Comparison of ENCODE assay signal across 8 cellular contexts in genomic region chr5:67166886-67167285, GRCh38. TPM values are rescaled to one million over a fixed set of nuclear protein-coding genes. Genes with fewer than 3 reads are reported as not detected.
DNase-seq lines count a peak whose midpoint lies in the region; ATAC-seq and TF ChIP-seq lines count a peak whose summit lies in the region.

No MANE protein-coding gene starts in this region.

- no peak for ATAC-seq in GM21786 (IDR thresholded peaks at IDR 0.05; ENCODE audit: unreplicated experiment)

- H3K36me3 Mint-ChIP-seq in T-helper 2 cell treated with Interferon-gamma antibody and Interleukin-4, amounts not matched to agents 5 μg/mL and 100 μg/mL, for 36 hours (ENCODE audit: low read depth), result peaks cover 61% of the 10 kb centered on the region
- peaks cover 35% of the 10 kb centered on the region for H3K36me3 Mint-ChIP-seq in activated T-helper 1 cell treated with anti-CD3 and anti-CD28 coated beads, Interleukin-12 subunit alpha, Interleukin-12 subunit beta, Interleukin-2, Interleukin-4 antibody, amounts not matched to agents 30 ng/mL and 10 ng/mL and 1 ng/mL, durations not matched to agents 14 hours and 24 hours and 36 hours (ENCODE audit: low read depth)
- peaks cover 0 to 10% (median 9%) of the 10 kb centered on the region in 3 donors for H3K36me3 Mint-ChIP-seq in immature natural killer cell

- peak overlapping the region; percentile 95 for H3K4me3 Mint-ChIP-seq in T-helper 2 cell treated with Interferon-gamma antibody and Interleukin-4, amounts not matched to agents 5 μg/mL and 100 μg/mL, for 36 hours
- H3K4me3 Mint-ChIP-seq in activated T-helper 1 cell treated with anti-CD3 and anti-CD28 coated beads, Interleukin-12 subunit alpha, Interleukin-12 subunit beta, Interleukin-2, Interleukin-4 antibody, amounts not matched to agents 30 ng/mL and 10 ng/mL and 1 ng/mL, durations not matched to agents 14 hours and 24 hours and 36 hours, result peak overlapping the region; percentile 91
- H3K4me3 Mint-ChIP-seq in immature natural killer cell, result peak overlapping the region; percentile 90 to 93 (median 91)

- peak overlapping the region; percentile 98 for H3K27ac Mint-ChIP-seq in T-helper 2 cell treated with Interferon-gamma antibody and Interleukin-4, amounts not matched to agents 5 μg/mL and 100 μg/mL, for 36 hours
- peak overlapping the region; percentile 94 for H3K27ac Mint-ChIP-seq in activated T-helper 1 cell treated with anti-CD3 and anti-CD28 coated beads, Interleukin-12 subunit alpha, Interleukin-12 subunit beta, Interleukin-2, Interleukin-4 antibody, amounts not matched to agents 30 ng/mL and 10 ng/mL and 1 ng/mL, durations not matched to agents 14 hours and 24 hours and 36 hours
- peak overlapping the region; percentile 94 to 100 (median 96) for H3K27ac Mint-ChIP-seq in immature natural killer cell

- no peaks in the 10 kb centered on the region for H3K27me3 ChIP-seq in stomach

- peak overlapping the region; percentile 64 to 86 (median 82) for H3K27ac ChIP-seq in stomach

- H3K27me3 Mint-ChIP-seq in T-helper 2 cell treated with Interferon-gamma antibody and Interleukin-4, amounts not matched to agents 5 μg/mL and 100 μg/mL, for 36 hours (ENCODE audit: low read depth), result no peaks in the 10 kb centered on the region
- no peaks in the 10 kb centered on the region for H3K27me3 Mint-ChIP-seq in activated T-helper 1 cell treated with anti-CD3 and anti-CD28 coated beads, Interleukin-12 subunit alpha, Interleukin-12 subunit beta, Interleukin-2, Interleukin-4 antibody, amounts not matched to agents 30 ng/mL and 10 ng/mL and 1 ng/mL, durations not matched to agents 14 hours and 24 hours and 36 hours (ENCODE audit: insufficient read depth)
- peaks cover 0 to 5% (median 4%) of the 10 kb centered on the region in 3 donors for H3K27me3 Mint-ChIP-seq in immature natural killer cell (ENCODE audit: low read depth in 3 of 3)

- TF ChIP-seq CTCF in stomach (IDR thresholded peaks at IDR 0.05), result no peak

- no peak for TF ChIP-seq POLR2A in stomach (IDR thresholded peaks at IDR 0.05)

- WGBS in stomach, 5 donors, result 93 to 97% (median 94%) methylated on average over 13 of the region's 13 CpGs

- peak overlapping the region; percentile 27 to 36 (median 32) for H3K4me3 ChIP-seq in stomach

- no peak for DNase-seq in T-helper 2 cell treated with Interferon-gamma antibody and Interleukin-4, amounts not matched to agents 5 μg/mL and 100 μg/mL, for 36 hours (ENCODE audit: low spot score)
- DNase-seq in T-helper 2 cell (no peak), immature natural killer cell (no peak), stomach (no peak), cerebellar cortex (ENCODE audit: low spot score) (no peak), GM19238 (ENCODE audit: insufficient read length, low spot score) (no peak)
- no peak for DNase-seq in activated T-helper 1 cell treated with anti-CD3 and anti-CD28 coated beads, Interleukin-12 subunit alpha, Interleukin-12 subunit beta, Interleukin-2, Interleukin-4 antibody, amounts not matched to agents 30 ng/mL and 10 ng/mL and 1 ng/mL, durations not matched to agents 14 hours and 24 hours and 36 hours (ENCODE audit: low spot score)

- peaks cover 25 to 60% (median 47%) of the 10 kb centered on the region in 4 donors for H3K36me3 ChIP-seq in stomach

- TF ChIP-seq EP300 in stomach (IDR thresholded peaks at IDR 0.05), result no peak

- H3K9me3 Mint-ChIP-seq in T-helper 2 cell treated with Interferon-gamma antibody and Interleukin-4, amounts not matched to agents 5 μg/mL and 100 μg/mL, for 36 hours, result no peaks in the 10 kb centered on the region
- H3K9me3 Mint-ChIP-seq in activated T-helper 1 cell treated with anti-CD3 and anti-CD28 coated beads, Interleukin-12 subunit alpha, Interleukin-12 subunit beta, Interleukin-2, Interleukin-4 antibody, amounts not matched to agents 30 ng/mL and 10 ng/mL and 1 ng/mL, durations not matched to agents 14 hours and 24 hours and 36 hours, result no peaks in the 10 kb centered on the region
- H3K9me3 Mint-ChIP-seq in immature natural killer cell, result no peaks in the 10 kb centered on the region

- H3K4me1 Mint-ChIP-seq in T-helper 2 cell treated with Interferon-gamma antibody and Interleukin-4, amounts not matched to agents 5 μg/mL and 100 μg/mL, for 36 hours (ENCODE audit: low read depth), result peaks cover 51% of the 10 kb centered on the region
- peaks cover 68% of the 10 kb centered on the region for H3K4me1 Mint-ChIP-seq in activated T-helper 1 cell treated with anti-CD3 and anti-CD28 coated beads, Interleukin-12 subunit alpha, Interleukin-12 subunit beta, Interleukin-2, Interleukin-4 antibody, amounts not matched to agents 30 ng/mL and 10 ng/mL and 1 ng/mL, durations not matched to agents 14 hours and 24 hours and 36 hours (ENCODE audit: low read depth)
- peaks cover 36 to 58% of the 10 kb centered on the region in 2 donors for H3K4me1 Mint-ChIP-seq in immature natural killer cell

- no peaks in the 10 kb centered on the region for H3K9me3 ChIP-seq in stomach

- peaks cover 5 to 19% (median 14%) of the 10 kb centered on the region in 4 donors for H3K4me1 ChIP-seq in stomach

- intact Hi-C loops in activated T-helper 1 cell treated with anti-CD3 and anti-CD28 coated beads, Interleukin-12 subunit alpha, Interleukin-12 subunit beta, Interleukin-2, Interleukin-4 antibody, amounts not matched to agents 30 ng/mL and 10 ng/mL and 1 ng/mL, durations not matched to agents 14 hours and 24 hours and 36 hours (cut with micrococcal nuclease), result loop anchor here (1.0 to 5.0 kb wide), 8 partner anchors 10 to 1720 kb away; partner anchors contain the start of gene PIK3R1
- intact Hi-C loops in stomach (cut with DNase I; ENCODE audit: low total_unique reads), result no loop called here

RNA-seq across cellular contexts. Expression of gene CD180, which starts 29.7 kb away (rescaled TPM):
- 0.54 and 1.4 TPM in 2 replicates for total RNA-seq in activated T-helper 1 cell treated with anti-CD3 and anti-CD28 coated beads, Interleukin-12 subunit alpha, Interleukin-12 subunit beta, Interleukin-2, Interleukin-4 antibody, amounts not matched to agents 30 ng/mL and 10 ng/mL and 1 ng/mL, durations not matched to agents 14 hours and 24 hours and 36 hours
- polyA plus RNA-seq in immature natural killer cell (1 to 10 TPM in 1 of 3 donors, under 1 TPM in 2; 0.52 to 1.7 (median 0.63) TPM), stomach (under 1 TPM; 0.15 to 0.37 (median 0.28) TPM)
- 1 to 10 TPM in 2 of 5 donors, under 1 TPM in 2, not detected in 1; under 0.01 to 2.6 (median 0.77) TPM for total RNA-seq in stomach
